In the genomic region with DNA sequence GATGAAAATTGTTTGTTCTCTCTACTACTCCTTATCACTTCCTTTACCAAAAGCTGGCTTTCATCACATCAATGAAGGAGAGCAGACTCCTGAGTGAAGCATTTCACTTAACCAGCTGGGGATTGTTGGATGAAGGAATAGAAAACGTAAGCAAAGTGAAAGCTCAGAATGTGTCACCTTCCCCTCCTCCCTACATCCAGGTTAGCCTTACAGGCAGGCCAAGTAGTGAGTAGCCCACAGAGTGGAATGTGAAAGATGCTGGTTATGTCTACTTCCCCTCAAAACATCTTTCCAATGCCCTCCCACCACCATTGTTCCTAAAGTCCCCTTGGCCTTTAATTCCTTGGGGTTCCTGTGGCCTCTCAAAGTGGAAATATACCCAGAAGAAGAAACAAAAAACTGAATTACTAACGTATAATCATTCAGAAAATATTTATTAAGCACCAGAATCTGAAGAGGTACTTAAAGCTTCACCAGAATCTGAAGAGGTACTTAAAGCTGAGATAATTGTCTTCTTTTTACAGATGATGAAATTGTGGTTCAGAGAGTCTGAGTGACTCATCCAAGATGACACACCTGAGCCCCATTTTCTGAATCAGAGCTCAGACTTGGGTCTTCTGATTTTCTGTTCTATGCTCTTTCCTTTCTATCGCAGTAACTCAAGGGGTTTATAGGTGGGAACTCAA, we compare ENCODE assay signal across 18 cellular contexts. TPM values are rescaled to one million over a fixed set of nuclear protein-coding genes. Genes with fewer than 3 reads are reported as not detected.
DNase-seq lines count a peak whose midpoint lies in the region; ATAC-seq, FAIRE-seq and TF ChIP-seq lines count a peak whose summit lies in the region.
"Had no signal": no experiment of that assay in that cellular context is flagged by ENCODE, and none has a peak within 500 bp of the region (broad histone marks: within the 10 kb centered on the region; RNA-seq: fewer than 3 reads in every experiment).

No MANE protein-coding gene starts in this region.

- H3K27me3 ChIP-seq in bronchial epithelial cell (ENCODE audit: control insufficient read depth, insufficient read depth, low read length): no peaks in the 10 kb centered on the region
- H3K27me3 ChIP-seq: ascending aorta, thyroid gland had no signal

- ATAC-seq in activated naive CD4-positive, alpha-beta T cell treated with anti-CD3 and anti-CD28 coated beads, Interleukin-2, amount 50 U/mL, for 72 hours: peak; percentile 88 to 94
- ATAC-seq in GM21528 (IDR thresholded peaks at IDR 0.05; ENCODE audit: low FRiP score, unreplicated experiment): no peak
- ATAC-seq: left ventricle myocardium superior; naive thymus-derived CD4-positive, alpha-beta T cell had no signal

- H3K4me3 ChIP-seq in bronchial epithelial cell (ENCODE audit: low read depth, low read length): no peak overlapping the region
- H3K4me3 ChIP-seq: ascending aorta, thyroid gland had no signal

- H3K36me3 ChIP-seq in bronchial epithelial cell (ENCODE audit: control insufficient read depth, insufficient read depth, low read length): no peaks in the 10 kb centered on the region
- H3K36me3 ChIP-seq: ascending aorta, thyroid gland had no signal

- peaks cover 13 to 17% of the 10 kb centered on the region in 2 donors for H3K36me3 Mint-ChIP-seq in activated naive CD4-positive, alpha-beta T cell treated with anti-CD3 and anti-CD28 coated beads, Interleukin-2, amount 50 U/mL, for 72 hours

- FAIRE-seq in bronchial epithelial cell (lab: Jason Lieb, UNC) (no peak), urothelium cell line (lab: Jason Lieb, UNC) (no peak)

- CTCF ChIA-PET in GM10248 (lab: Yijun Ruan, JAX): interaction anchor here (0.8 kb wide), 1 partner anchor 9 kb away, joined by 3 read pairs; no protein-coding TSS in a partner anchor

- TF ChIP-seq CTCF in bronchial epithelial cell (IDR thresholded peaks at IDR 0.05; ENCODE audit: insufficient read depth, low read length, severe bottlenecking): no peak
- TF ChIP-seq CTCF in GM10248 (IDR thresholded peaks at IDR 0.05; ENCODE audit: control extremely low read depth, extremely low read depth, low read depth, missing control alignments): no peak

- POLR2A ChIA-PET in GM10248 (lab: Yijun Ruan, JAX): no interaction called here

- H3K9me3 Mint-ChIP-seq in activated naive CD4-positive, alpha-beta T cell treated with anti-CD3 and anti-CD28 coated beads, Interleukin-2, amount 50 U/mL, for 72 hours: peaks cover 6 to 13% of the 10 kb centered on the region in 2 donors
- H3K9me3 Mint-ChIP-seq: naive thymus-derived CD4-positive, alpha-beta T cell had no signal

- H3K27ac Mint-ChIP-seq in activated naive CD4-positive, alpha-beta T cell treated with anti-CD3 and anti-CD28 coated beads, Interleukin-2, amount 50 U/mL, for 72 hours: peak overlapping the region; percentile 89 to 96
- H3K27ac Mint-ChIP-seq: naive thymus-derived CD4-positive, alpha-beta T cell; progenitor cell of endocrine pancreas had no signal

- DNase-seq in activated naive CD4-positive, alpha-beta T cell treated with anti-CD3 and anti-CD28 coated beads, Interleukin-2, amount 50 U/mL, for 72 hours (ENCODE audit: low spot score in 2 of 2): peak in 1 of 2 donors; percentile 3
- DNase-seq in activated naive CD4-positive, alpha-beta T cell treated with Interleukin-2 at 50 U/mL for 16 hours: no peak
- DNase-seq in NCI-H510A treated with DMSO at 0.1 percent for 48 hours (lab: John Stamatoyannopoulos, UW) (peak; percentile 14), bronchial epithelial cell (ENCODE audit: low read depth) (peak; percentile 78), urothelium cell line (ENCODE audit: low spot score) (peak; percentile 36), GM10248 (ENCODE audit: extremely low spot score) (no peak), cerebellar nuclear complex (lab: John Stamatoyannopoulos, UW) (no peak)
- DNase-seq: activated CD8-positive, alpha-beta memory T cell treated with anti-CD3 and anti-CD28 coated beads, Interleukin-2, amount 50 U/mL, for 4 hours; left ventricle myocardium superior; naive thymus-derived CD4-positive, alpha-beta T cell; NCI-H2029; SK-N-SH; thyroid gland had no signal

RNA-seq across cellular contexts. Expression of gene P2RY4, which starts 6.5 kb away (rescaled TPM):
- total RNA-seq in activated naive CD4-positive, alpha-beta T cell treated with anti-CD3 and anti-CD28 coated beads, Interleukin-2, amount 50 U/mL, for 72 hours: under 1 TPM; 0.14 to 0.31 TPM
- 0.13 TPM in 1 of 2 replicates, not detected in the other for total RNA-seq in bronchial epithelial cell
- total RNA-seq: dermis microvascular lymphatic vessel endothelial cell, left ventricle myocardium superior, progenitor cell of endocrine pancreas had no signal

RNA-seq across cellular contexts. Expression of gene ARR3, which starts 14.6 kb away (rescaled TPM):
- total RNA-seq in activated naive CD4-positive, alpha-beta T cell treated with anti-CD3 and anti-CD28 coated beads, Interleukin-2, amount 50 U/mL, for 72 hours: not detected
- total RNA-seq in bronchial epithelial cell: not detected in 2 replicates
- total RNA-seq: ascending aorta; dermis microvascular lymphatic vessel endothelial cell; fibroblast of lung; left ventricle myocardium superior; naive thymus-derived CD4-positive, alpha-beta T cell; progenitor cell of endocrine pancreas; thyroid gland had no signal

RNA-seq across cellular contexts. Expression of gene AWAT1, which starts 19.1 kb away (rescaled TPM):
- under 1 TPM in 1 of 2 donors, not detected in 1; 0.27 TPM for total RNA-seq in activated naive CD4-positive, alpha-beta T cell treated with anti-CD3 and anti-CD28 coated beads, Interleukin-2, amount 50 U/mL, for 72 hours
- total RNA-seq in bronchial epithelial cell: not detected in 2 replicates
- total RNA-seq: ascending aorta; dermis microvascular lymphatic vessel endothelial cell; fibroblast of lung; left ventricle myocardium superior; naive thymus-derived CD4-positive, alpha-beta T cell; progenitor cell of endocrine pancreas; thyroid gland had no signal

RNA-seq across cellular contexts. Expression of gene RAB41, which starts 28.5 kb away (rescaled TPM):
- not detected for total RNA-seq in activated naive CD4-positive, alpha-beta T cell treated with anti-CD3 and anti-CD28 coated beads, Interleukin-2, amount 50 U/mL, for 72 hours
- not detected in 2 replicates for total RNA-seq in bronchial epithelial cell
- total RNA-seq: ascending aorta; dermis microvascular lymphatic vessel endothelial cell; fibroblast of lung; left ventricle myocardium superior; naive thymus-derived CD4-positive, alpha-beta T cell; progenitor cell of endocrine pancreas; thyroid gland had no signal

RNA-seq across cellular contexts. Expression of gene PDZD11, which starts 36.2 kb away (rescaled TPM):
- 10 to 100 TPM; 22.3 to 41.1 TPM for total RNA-seq in activated naive CD4-positive, alpha-beta T cell treated with anti-CD3 and anti-CD28 coated beads, Interleukin-2, amount 50 U/mL, for 72 hours
- 18.7 and 31.0 TPM in 2 replicates for total RNA-seq in bronchial epithelial cell

Comparison
In these comparisons a context has a peak if more than half of its experiments do, and no peak if none do; other contexts are left out.
1. DNase-seq: peak in NCI-H510A treated with DMSO at 0.1 percent for 48 hours (single experiment), bronchial epithelial cell (single experiment) and urothelium cell line (single experiment); none in activated naive CD4-positive, alpha-beta T cell treated with Interleukin-2 at 50 U/mL for 16 hours (single experiment), GM10248 (single experiment) and cerebellar nuclear complex (0 of 2).